13 cellular contexts compared by ENCODE assay signal in genomic region chr5:137630972-137631370, GRCh38.
"Had no signal": no experiment of that assay in that cellular context is flagged by ENCODE, and none has a peak within 500 bp of the region (broad histone marks: within the 10 kb centered on the region; RNA-seq: fewer than 3 reads in every experiment).

No MANE protein-coding gene starts in this region.

- H3K9me3 Mint-ChIP-seq: activated B cell treated with CpG ODN at 0.5 μM for 24 hours; natural killer cell treated with Interleukin-12 subunit alpha and Interleukin-12 subunit beta and Interleukin-15 and Interleukin-18, amount 100 ng/mL, for 72 hours had no signal

- H3K9me3 ChIP-seq: gastroesophageal sphincter had no signal

- H3K4me3 Mint-ChIP-seq: activated B cell treated with CpG ODN at 0.5 μM for 24 hours; natural killer cell treated with Interleukin-12 subunit alpha and Interleukin-12 subunit beta and Interleukin-15 and Interleukin-18, amount 100 ng/mL, for 72 hours had no signal

- H3K27ac ChIP-seq: psoas muscle had no signal

- DNase-seq: activated B cell treated with CpG ODN at 0.5 μM for 24 hours; activated CD4-positive, alpha-beta T cell treated with anti-CD3 and anti-CD28 coated beads, Interleukin-2, amount 50 U/mL, for 1 hour; activated naive CD4-positive, alpha-beta T cell treated with anti-CD3 and anti-CD28 coated beads, Interleukin-2, amount 50 U/mL, for 16 hours; activated T-cell treated with anti-CD3 and anti-CD28 coated beads, Interleukin-2, amount 50 U/mL, for 1 hour; amniotic stem cell; hypothalamus; mammary epithelial cell; psoas muscle; stimulated activated CD4-positive, alpha-beta T cell treated with anti-CD3 and anti-CD28 coated beads, Interleukin-4, amount 100 ng/mL, for 24 hours; T-helper 2 cell had no signal

- H3K27me3 ChIP-seq: gastroesophageal sphincter, tibial nerve had no signal

- H3K4me3 ChIP-seq: gastroesophageal sphincter, psoas muscle, tibial nerve had no signal

- H3K36me3 Mint-ChIP-seq: natural killer cell treated with Interleukin-12 subunit alpha and Interleukin-12 subunit beta and Interleukin-15 and Interleukin-18, amount 100 ng/mL, for 72 hours had no signal

- H3K27ac Mint-ChIP-seq: activated B cell treated with CpG ODN at 0.5 μM for 24 hours; natural killer cell treated with Interleukin-12 subunit alpha and Interleukin-12 subunit beta and Interleukin-15 and Interleukin-18, amount 100 ng/mL, for 72 hours had no signal

- H3K4me1 ChIP-seq: psoas muscle had no signal

- H3K4me1 Mint-ChIP-seq: activated B cell treated with CpG ODN at 0.5 μM for 24 hours had no signal

- H3K27me3 Mint-ChIP-seq: activated B cell treated with CpG ODN at 0.5 μM for 24 hours; natural killer cell treated with Interleukin-12 subunit alpha and Interleukin-12 subunit beta and Interleukin-15 and Interleukin-18, amount 100 ng/mL, for 72 hours had no signal
